In the genomic region with DNA sequence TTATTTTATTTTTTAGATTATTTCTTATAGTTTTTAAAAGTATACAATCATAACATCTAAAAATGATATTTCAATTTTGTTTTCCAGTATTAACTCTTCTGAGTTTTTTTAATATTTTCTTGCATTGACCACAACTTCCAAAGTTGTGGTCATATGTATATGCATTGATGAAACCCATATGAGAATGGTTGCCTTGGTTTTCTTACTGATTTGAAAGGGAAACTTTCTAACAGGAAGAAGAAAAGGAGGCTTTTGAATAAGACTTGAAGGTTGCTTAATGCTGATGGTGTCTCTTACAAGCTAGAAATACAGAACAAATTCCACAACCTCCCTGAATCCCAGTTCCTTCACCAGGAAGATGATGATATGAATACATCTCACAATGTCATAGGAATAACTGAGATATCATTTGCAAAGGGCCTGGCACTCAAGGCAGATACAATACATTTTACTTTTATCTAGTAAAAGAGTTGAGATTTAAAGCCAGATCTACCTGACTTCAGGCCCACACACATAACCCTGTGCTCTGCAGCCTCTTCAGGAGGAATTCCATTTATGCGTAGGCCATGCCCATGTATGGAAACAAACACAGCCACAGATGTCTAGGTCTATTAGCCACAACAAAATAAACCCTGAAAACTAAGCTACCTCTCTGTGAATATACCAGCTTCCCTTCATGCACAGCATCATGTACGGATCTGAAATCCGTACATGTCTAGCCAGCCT, we compare ENCODE assay signal across 15 cellular contexts.
DNase-seq lines count a peak whose midpoint lies in the region; ATAC-seq and TF ChIP-seq lines count a peak whose summit lies in the region.
"Had no signal": no experiment of that assay in that cellular context is flagged by ENCODE, and none has a peak within 500 bp of the region (broad histone marks: within the 10 kb centered on the region; RNA-seq: fewer than 3 reads in every experiment).

No MANE protein-coding gene starts in this region.

- POLR2A ChIA-PET in CD8-positive, alpha-beta memory T cell (lab: Charles Lee) = no interaction called here

- peaks cover 55 to 64% (median 63%) of the 10 kb centered on the region in 3 donors for H3K4me1 Mint-ChIP-seq in CD8-positive, alpha-beta memory T cell
- peaks cover 20% of the 10 kb centered on the region for H3K4me1 Mint-ChIP-seq in T-helper 17 cell
- peaks cover 55 to 72% of the 10 kb centered on the region in 2 donors for H3K4me1 Mint-ChIP-seq in immature natural killer cell

- ATAC-seq in GM21786 (IDR thresholded peaks at IDR 0.05; ENCODE audit: unreplicated experiment) = peak; percentile 27
- ATAC-seq in T-helper 17 cell = no peak
- no peak for ATAC-seq in HG02623 (IDR thresholded peaks at IDR 0.05; ENCODE audit: unreplicated experiment)
- ATAC-seq in HG02840 (IDR thresholded peaks at IDR 0.05; ENCODE audit: low FRiP score, unreplicated experiment) = no peak
- ATAC-seq: activated CD4-positive, CD25-positive, alpha-beta regulatory T cell treated with anti-CD3 and anti-CD28 coated beads, Interleukin-2, amount 50 U/mL, for 24 hours; sciatic nerve had no signal

- TF ChIP-seq CTCF in left ventricle myocardium inferior (IDR thresholded peaks at IDR 0.05; ENCODE audit: borderline replicate concordance) = no peak

- peak overlapping the region; percentile 4 to 77 (median 54) for H3K27ac Mint-ChIP-seq in CD8-positive, alpha-beta memory T cell
- H3K27ac Mint-ChIP-seq in T-helper 17 cell (peak overlapping the region; percentile 21), immature natural killer cell (peak overlapping the region; percentile 58 to 93 (median 78))

- no peaks in the 10 kb centered on the region for H3K9me3 ChIP-seq in CD8-positive, alpha-beta memory T cell (ENCODE audit: low read length)
- H3K9me3 ChIP-seq in T-helper 17 cell (ENCODE audit: control insufficient read depth, low read length, poor library complexity, severe bottlenecking) (no peaks in the 10 kb centered on the region), left ventricle myocardium inferior (replicated peaks) (no peaks in the 10 kb centered on the region)
- H3K9me3 ChIP-seq: thoracic aorta had no signal

- H3K4me3 ChIP-seq in CD8-positive, alpha-beta memory T cell (ENCODE audit: low read length) = no peak overlapping the region
- H3K4me3 ChIP-seq in left ventricle myocardium inferior = no peak overlapping the region
- H3K4me3 ChIP-seq: coronary artery, thoracic aorta had no signal

- no peak overlapping the region for H3K27ac ChIP-seq in CD8-positive, alpha-beta memory T cell (ENCODE audit: low read depth, low read length)
- H3K27ac ChIP-seq in left ventricle myocardium inferior (replicated peaks) = no peak overlapping the region
- H3K27ac ChIP-seq: coronary artery, thoracic aorta had no signal

- peaks cover 0 to 14% (median 2%) of the 10 kb centered on the region in 3 donors for H3K36me3 Mint-ChIP-seq in CD8-positive, alpha-beta memory T cell
- no peaks in the 10 kb centered on the region for H3K36me3 Mint-ChIP-seq in T-helper 17 cell (ENCODE audit: low read depth)
- H3K36me3 Mint-ChIP-seq in immature natural killer cell = peaks cover 0 to 8% (median 4%) of the 10 kb centered on the region in 3 donors

- H3K4me1 ChIP-seq in CD8-positive, alpha-beta memory T cell (ENCODE audit: insufficient read depth, low read length) = peaks cover 48% of the 10 kb centered on the region
- H3K4me1 ChIP-seq in left ventricle myocardium inferior = peaks cover 55% of the 10 kb centered on the region

- intact Hi-C loops in left ventricle myocardium inferior (cut with micrococcal nuclease) = no loop called here

- no peaks in the 10 kb centered on the region for H3K27me3 ChIP-seq in CD8-positive, alpha-beta memory T cell (ENCODE audit: insufficient read depth, low read length, poor library complexity, severe bottlenecking)
- no peaks in the 10 kb centered on the region for H3K27me3 ChIP-seq in left ventricle myocardium inferior (ENCODE audit: low read depth)

- H3K27me3 Mint-ChIP-seq in CD8-positive, alpha-beta memory T cell = no peaks in the 10 kb centered on the region
- H3K27me3 Mint-ChIP-seq in T-helper 17 cell (no peaks in the 10 kb centered on the region), immature natural killer cell (ENCODE audit: low read depth in 3 of 3) (peaks cover 0 to 9% (median 2%) of the 10 kb centered on the region in 3 donors)

- peaks cover 0 to 5% (median 0%) of the 10 kb centered on the region in 5 donors for H3K9me3 Mint-ChIP-seq in CD8-positive, alpha-beta memory T cell
- H3K9me3 Mint-ChIP-seq in immature natural killer cell = no peaks in the 10 kb centered on the region

- H3K4me3 Mint-ChIP-seq in CD8-positive, alpha-beta memory T cell = no peak overlapping the region
- no peak overlapping the region for H3K4me3 Mint-ChIP-seq in T-helper 17 cell
- H3K4me3 Mint-ChIP-seq in immature natural killer cell = peak overlapping the region in 4 of 5 donors; percentile 5 to 58 (median 27)

- no peaks in the 10 kb centered on the region for H3K36me3 ChIP-seq in CD8-positive, alpha-beta memory T cell (ENCODE audit: insufficient read depth, low read length)
- no peaks in the 10 kb centered on the region for H3K36me3 ChIP-seq in left ventricle myocardium inferior
- H3K36me3 ChIP-seq: thoracic aorta had no signal

- CTCF ChIA-PET in CD8-positive, alpha-beta memory T cell (lab: Charles Lee) = no interaction called here

- no peak for DNase-seq in CD8-positive, alpha-beta memory T cell
- no peak for DNase-seq in T-helper 17 cell
- DNase-seq in immature natural killer cell = no peak
- DNase-seq in left ventricle myocardium inferior = no peak
- no peak for DNase-seq in Ammon's horn (ENCODE audit: low spot score)
- DNase-seq: GOT3, NCI-H1436 treated with DMSO at 0.1 percent for 48 hours, NCI-H774 had no signal

Comparison
In these comparisons a context has a peak if more than half of its experiments do, and no peak if none do; other contexts are left out.
1. H3K27ac Mint-ChIP-seq: peak in every context shown above with its lines; median percentile 78 in immature natural killer cell; 54 in CD8-positive, alpha-beta memory T cell; 21 in T-helper 17 cell.
2. H3K4me3 Mint-ChIP-seq: peak in immature natural killer cell (4 of 5); none in CD8-positive, alpha-beta memory T cell (0 of 7) and T-helper 17 cell (single experiment).